18 cellular contexts compared by ENCODE assay signal in genomic region chr12:117061555-117062079, GRCh38. TPM values are rescaled to one million over a fixed set of nuclear protein-coding genes. Genes with fewer than 3 reads are reported as not detected.
"Had no signal": no experiment of that assay in that cellular context is flagged by ENCODE, and none has a peak within 500 bp of the region (broad histone marks: within the 10 kb centered on the region; RNA-seq: fewer than 3 reads in every experiment).

No MANE protein-coding gene starts in this region.

- H3K9me3 Mint-ChIP-seq: activated T-helper 1 cell treated with anti-CD3 and anti-CD28 coated beads, Interleukin-12 subunit alpha, Interleukin-12 subunit beta, Interleukin-2, Interleukin-4 antibody, amounts not matched to agents 30 ng/mL and 10 ng/mL and 1 ng/mL, durations not matched to agents 14 hours and 24 hours and 36 hours; stimulated activated naive CD8-positive, alpha-beta T cell treated with anti-CD3 and anti-CD28 coated beads, Interleukin-15, Interleukin-2, amounts not matched to agents 100 ng/mL and 50 ng/mL, for 24 hours had no signal

- H3K4me3 Mint-ChIP-seq: activated T-helper 1 cell treated with anti-CD3 and anti-CD28 coated beads, Interleukin-12 subunit alpha, Interleukin-12 subunit beta, Interleukin-2, Interleukin-4 antibody, amounts not matched to agents 30 ng/mL and 10 ng/mL and 1 ng/mL, durations not matched to agents 14 hours and 24 hours and 36 hours; stimulated activated naive CD8-positive, alpha-beta T cell treated with anti-CD3 and anti-CD28 coated beads, Interleukin-15, Interleukin-2, amounts not matched to agents 100 ng/mL and 50 ng/mL, for 24 hours had no signal

- H3K27ac Mint-ChIP-seq: stimulated activated naive CD8-positive, alpha-beta T cell treated with anti-CD3 and anti-CD28 coated beads, Interleukin-15, Interleukin-2, amounts not matched to agents 100 ng/mL and 50 ng/mL, for 24 hours had no signal

- H3K36me3 ChIP-seq: colonic mucosa, ovary, suprapubic skin, transverse colon, uterus had no signal

- H3K27ac ChIP-seq: colonic mucosa, ovary, psoas muscle, suprapubic skin, transverse colon, uterus had no signal

- DNase-seq: activated CD4-positive, alpha-beta T cell treated with anti-CD3 and anti-CD28 coated beads, Interleukin-2, amount 50 U/mL, for 4 hours; activated gamma-delta T cell treated with Interleukin-2 at 50 U/mL for 16 hours; activated T-cell treated with anti-CD3 and anti-CD28 coated beads for 4 hours; body of pancreas; colonic mucosa; kidney; mammary epithelial cell; midbrain; ovary; psoas muscle; transverse colon; uterus had no signal

- H3K4me1 ChIP-seq: colonic mucosa, psoas muscle, transverse colon, uterus had no signal

- H3K9me3 ChIP-seq: body of pancreas, colonic mucosa, ovary, psoas muscle, suprapubic skin, transverse colon, uterus had no signal

- ATAC-seq: body of pancreas, left lobe of liver, psoas muscle, right cardiac atrium had no signal

- H3K4me3 ChIP-seq: body of pancreas, colonic mucosa, ovary, psoas muscle, skin epidermis, suprapubic skin, transverse colon, uterus had no signal

- H3K27me3 Mint-ChIP-seq: stimulated activated naive CD8-positive, alpha-beta T cell treated with anti-CD3 and anti-CD28 coated beads, Interleukin-15, Interleukin-2, amounts not matched to agents 100 ng/mL and 50 ng/mL, for 24 hours had no signal

- H3K27me3 ChIP-seq: body of pancreas, colonic mucosa, ovary, suprapubic skin, transverse colon, uterus had no signal

RNA-seq across cellular contexts. Expression of gene TESC, which starts 37.6 kb away (rescaled TPM):
- polyA plus RNA-seq: mammary epithelial cell had no signal
